In genomic region chr13:101523732-101524131, GRCh38 we compare ENCODE assay signal across 1 cellular context.
TF ChIP-seq lines count a peak whose summit lies in the region.

No MANE protein-coding gene starts in this region.

TF ChIP-seq in GM23338, 12 proteins besides CTCF, POLR2A, EP300 and RAD21:
- no peak for TF ChIP-seq ZNF462 (CRISPR knock-in tag; IDR thresholded peaks at IDR 0.05)
- TF ChIP-seq ZNF114 (CRISPR knock-in tag; IDR thresholded peaks at IDR 0.05): no peak
- TF ChIP-seq EZH2 (IDR thresholded peaks at IDR 0.05; ENCODE audit: low read depth, unreplicated experiment): no peak
- no peak for TF ChIP-seq ZNF331 (CRISPR knock-in tag; IDR thresholded peaks at IDR 0.05; ENCODE audit: low read depth)
